ENCODE assay signal across 8 cellular contexts in genomic region chr5:77030097-77031071, GRCh38. TPM values are rescaled to one million over a fixed set of nuclear protein-coding genes. Genes with fewer than 3 reads are reported as not detected.
DNase-seq lines count a peak whose midpoint lies in the region; ATAC-seq and TF ChIP-seq lines count a peak whose summit lies in the region.

Gene AGGF1, plus strand, starts transcription at chr5:77030404. Its CDS starts 363 bp downstream, at chr5:77030767.

- no peaks in the 10 kb centered on the region for H3K27me3 Mint-ChIP-seq in activated T-cell treated with anti-CD3 and anti-CD28 coated beads, Interleukin-2, amount 50 U/mL, for 4 hours (ENCODE audit: low read depth)

- peak within 1 kb of the TSS; percentile 87 to 93 for H3K9ac ChIP-seq in mucosa of rectum (ENCODE audit: low read depth in 1 of 2, low read length in 2 of 2)

- H3K27ac ChIP-seq in mucosa of rectum (ENCODE audit: low read depth in 2 of 2, low read length in 2 of 2), result peak within 1 kb of the TSS; percentile 93 to 97

- peaks cover 12 to 15% of the 10 kb centered on the region in 2 donors for H3K4me1 ChIP-seq in mucosa of rectum (ENCODE audit: control insufficient read depth in 2 of 2, insufficient read depth in 2 of 2, low read length in 2 of 2)

- ATAC-seq in GM21619 (IDR thresholded peaks at IDR 0.05; ENCODE audit: unreplicated experiment), result peak; percentile 98
- ATAC-seq in activated T-cell treated with anti-CD3 and anti-CD28 coated beads, Interleukin-2, amount 50 U/mL, for 4 hours, result peak; percentile 99

- peak; percentile 90 for TF ChIP-seq POLR2A in erythroblast (IDR thresholded peaks at IDR 0.05; ENCODE audit: low read length)

- H3K4me3 Mint-ChIP-seq in activated T-cell treated with anti-CD3 and anti-CD28 coated beads, Interleukin-2, amount 50 U/mL, for 4 hours, result peak within 1 kb of the TSS; percentile 94

- H3K4me3 ChIP-seq in Jurkat, Clone E6-1 (ENCODE audit: low read length), result peak within 1 kb of the TSS; percentile 88
- peak within 1 kb of the TSS; percentile 77 to 93 for H3K4me3 ChIP-seq in mucosa of rectum (ENCODE audit: low read length in 2 of 2)

- H3K9me3 Mint-ChIP-seq in activated T-cell treated with anti-CD3 and anti-CD28 coated beads, Interleukin-2, amount 50 U/mL, for 4 hours, result peaks cover 8% of the 10 kb centered on the region

- peaks cover 2 to 4% of the 10 kb centered on the region in 2 donors for H3K9me3 ChIP-seq in mucosa of rectum (ENCODE audit: control insufficient read depth in 2 of 2, low read length in 2 of 2)

- H3K4me1 Mint-ChIP-seq in activated T-cell treated with anti-CD3 and anti-CD28 coated beads, Interleukin-2, amount 50 U/mL, for 4 hours (ENCODE audit: low read depth), result peaks cover 40% of the 10 kb centered on the region

- H3K36me3 Mint-ChIP-seq in activated T-cell treated with anti-CD3 and anti-CD28 coated beads, Interleukin-2, amount 50 U/mL, for 4 hours (ENCODE audit: insufficient read depth), result peaks cover 5% of the 10 kb centered on the region

- peaks cover 3 to 4% of the 10 kb centered on the region in 2 donors for H3K36me3 ChIP-seq in mucosa of rectum (ENCODE audit: control insufficient read depth in 2 of 2, insufficient read depth in 2 of 2, low read length in 2 of 2)

- H3K27me3 ChIP-seq in mucosa of rectum (ENCODE audit: control insufficient read depth in 2 of 2, insufficient read depth in 2 of 2, low read length in 2 of 2), result no peaks in the 10 kb centered on the region

- peak; percentile 80 for DNase-seq in DMS153 (lab: John Stamatoyannopoulos, UW)
- peak; percentile 94 for DNase-seq in Jurkat, Clone E6-1 (ENCODE audit: low read depth, low spot score)
- peak; percentile 82 for DNase-seq in activated T-cell treated with anti-CD3 and anti-CD28 coated beads, Interleukin-2, amount 50 U/mL, for 4 hours
- peak; percentile 93 to 95 for DNase-seq in erythroblast (lab: John Stamatoyannopoulos, UW)
- DNase-seq in stimulated activated CD8-positive, alpha-beta memory T cell treated with anti-CD3 and anti-CD28 coated beads, Interleukin-4, amount 100 ng/mL, for 48 hours, result peak; percentile 93

TF ChIP-seq in PFSK-1, 5 proteins besides CTCF, POLR2A, EP300 and RAD21:
- TF ChIP-seq FOXP2 (optimal IDR thresholded peaks at IDR 0.05; ENCODE audit: borderline replicate concordance, extremely low read depth, extremely low read length, insufficient read depth) (peak; percentile 84), SIN3A (IDR thresholded peaks at IDR 0.05; ENCODE audit: borderline replicate concordance, insufficient read depth, low read length) (no peak), POLR2AphosphoS5 (IDR thresholded peaks at IDR 0.05; ENCODE audit: low read depth, low read length) (peak; percentile 93), REST (IDR thresholded peaks at IDR 0.05; ENCODE audit: insufficient read depth in 1 of 2, low read depth in 2 of 2, low read length in 2 of 2) (peak; percentile 37 to 43; a peak in 1 of 4 replicates), TAF1 (IDR thresholded peaks at IDR 0.05; ENCODE audit: borderline replicate concordance, insufficient read depth, low read length) (peak; percentile 75; the same call in 1 of the 2 replicates)
TF ChIP-seq in PFSK-1: peak in this region for 4.

RNA-seq across cellular contexts. Expression of gene AGGF1, which starts in this region (rescaled TPM):
- polyA plus RNA-seq in Jurkat, Clone E6-1 (2012; ENCODE audit: insufficient read depth, insufficient read length), result 19.2 TPM
- 17.1 TPM for polyA plus RNA-seq in PFSK-1 (2012; ENCODE audit: insufficient read length, low read depth)
- total RNA-seq in activated T-cell treated with anti-CD3 and anti-CD28 coated beads, Interleukin-2, amount 50 U/mL, for 4 hours, result 10 to 100 TPM; 31.7 to 32.8 (median 31.9) TPM

Comparison
In these comparisons a context has a peak if more than half of its experiments do, and no peak if none do; other contexts are left out.
1. Peak in every context shown above with its lines: DNase-seq, ATAC-seq, H3K4me3 ChIP-seq and H3K27ac ChIP-seq.